In genomic region chr14:39668449-39668848, GRCh38 we compare ENCODE assay signal across 14 cellular contexts.
DNase-seq lines count a peak whose midpoint lies in the region; ATAC-seq and TF ChIP-seq lines count a peak whose summit lies in the region.
"Had no signal": no experiment of that assay in that cellular context is flagged by ENCODE, and none has a peak within 500 bp of the region (broad histone marks: within the 10 kb centered on the region; RNA-seq: fewer than 3 reads in every experiment).

No MANE protein-coding gene starts in this region.

- H2AFZ ChIP-seq in hepatocyte, result no peak overlapping the region
- H2AFZ ChIP-seq: GM23248 had no signal

- no peaks in the 10 kb centered on the region for H3K79me2 ChIP-seq in hepatocyte

- no peak overlapping the region for H3K4me3 Mint-ChIP-seq in activated naive CD4-positive, alpha-beta T cell treated with anti-CD3 and anti-CD28 coated beads, Interleukin-2, amount 10 ng/mL, durations not matched to agents 7 days and 5 days
- peak overlapping the region; percentile 37 for H3K4me3 Mint-ChIP-seq in T-helper 17 cell

- H3K4me3 ChIP-seq in Jurkat, Clone E6-1 (ENCODE audit: low read length), result no peak overlapping the region
- H3K4me3 ChIP-seq in hepatocyte, result no peak overlapping the region
- H3K4me3 ChIP-seq: GM23248, K562 had no signal

- H4K20me1 ChIP-seq in hepatocyte (ENCODE audit: insufficient read depth, poor library complexity, severe bottlenecking), result no peaks in the 10 kb centered on the region

- no peaks in the 10 kb centered on the region for H3K27me3 Mint-ChIP-seq in activated naive CD4-positive, alpha-beta T cell treated with anti-CD3 and anti-CD28 coated beads, Interleukin-2, amount 10 ng/mL, durations not matched to agents 7 days and 5 days
- H3K27me3 Mint-ChIP-seq in T-helper 17 cell, result no peaks in the 10 kb centered on the region

- peaks cover 7% of the 10 kb centered on the region for H3K9me3 Mint-ChIP-seq in activated naive CD4-positive, alpha-beta T cell treated with anti-CD3 and anti-CD28 coated beads, Interleukin-2, amount 10 ng/mL, durations not matched to agents 7 days and 5 days

- no peaks in the 10 kb centered on the region for H3K36me3 Mint-ChIP-seq in activated naive CD4-positive, alpha-beta T cell treated with anti-CD3 and anti-CD28 coated beads, Interleukin-2, amount 10 ng/mL, durations not matched to agents 7 days and 5 days
- no peaks in the 10 kb centered on the region for H3K36me3 Mint-ChIP-seq in T-helper 17 cell (ENCODE audit: low read depth)

- 79% methylated on average over 1 of the region's 1 CpG for WGBS in hepatocyte (ENCODE audit: low lambda C conversion rate, missing lambda C conversion rate)

- DNase-seq in activated naive CD4-positive, alpha-beta T cell treated with anti-CD3 and anti-CD28 coated beads, Interleukin-2, amount 10 ng/mL, durations not matched to agents 7 days and 5 days, result no peak
- no peak for DNase-seq in activated naive CD4-positive, alpha-beta T cell treated with anti-CD3 and anti-CD28 coated beads, Interleukin-2, amount 50 U/mL, for 16 hours
- DNase-seq in Jurkat, Clone E6-1 (ENCODE audit: low read depth, low spot score), result peak; percentile 69
- DNase-seq in T-helper 17 cell (no peak), kidney tubule cell (ENCODE audit: low spot score) (peak; percentile 45), hepatocyte (ENCODE audit: low spot score) (no peak), COR-L47 (lab: John Stamatoyannopoulos, UW) (no peak), RPMI8226 (no peak)
- DNase-seq: GM23248, NCI-H1092 treated with DMSO at 0.1 percent for 48 hours, NCI-H1694, NCI-H510A had no signal

- H3K27me3 ChIP-seq in hepatocyte, result no peaks in the 10 kb centered on the region

- H3K4me2 ChIP-seq in hepatocyte, result no peak overlapping the region

- H3K4me1 Mint-ChIP-seq in activated naive CD4-positive, alpha-beta T cell treated with anti-CD3 and anti-CD28 coated beads, Interleukin-2, amount 10 ng/mL, durations not matched to agents 7 days and 5 days, result peaks cover 10% of the 10 kb centered on the region
- H3K4me1 Mint-ChIP-seq in T-helper 17 cell, result peaks cover 4% of the 10 kb centered on the region

- H3K9me3 ChIP-seq in T-helper 17 cell (ENCODE audit: control insufficient read depth, low read length, poor library complexity, severe bottlenecking), result no peaks in the 10 kb centered on the region
- no peaks in the 10 kb centered on the region for H3K9me3 ChIP-seq in hepatocyte (ENCODE audit: low read depth)

- TF ChIP-seq CTCF in hepatocyte (IDR thresholded peaks at IDR 0.05; ENCODE audit: poor library complexity), result no peak

- H3K9me2 ChIP-seq in hepatocyte (replicated peaks; ENCODE audit: insufficient read depth), result no peaks in the 10 kb centered on the region

- CTCF ChIA-PET in activated naive CD4-positive, alpha-beta T cell treated with anti-CD3 and anti-CD28 coated beads, Interleukin-2, amount 10 ng/mL, durations not matched to agents 7 days and 5 days (lab: Charles Lee), result interaction anchor here (1.3 kb wide), 1 partner anchor 9 kb away, joined by 3 read pairs; no protein-coding TSS in a partner anchor

- H3K27ac Mint-ChIP-seq in activated naive CD4-positive, alpha-beta T cell treated with anti-CD3 and anti-CD28 coated beads, Interleukin-2, amount 10 ng/mL, durations not matched to agents 7 days and 5 days, result peak overlapping the region; percentile 1
- peak overlapping the region; percentile 1 for H3K27ac Mint-ChIP-seq in T-helper 17 cell

- no peaks in the 10 kb centered on the region for H3K36me3 ChIP-seq in hepatocyte (replicated peaks; ENCODE audit: insufficient read depth, low read depth)

- H3K27ac ChIP-seq in hepatocyte, result no peak overlapping the region
- H3K27ac ChIP-seq: C4-2B, GM23248 had no signal

- H3K4me1 ChIP-seq in hepatocyte (ENCODE audit: insufficient read depth), result no peaks in the 10 kb centered on the region

- peak; percentile 30 for ATAC-seq in T-helper 17 cell
- ATAC-seq: K562 had no signal

Comparison
In these comparisons a context has a peak if more than half of its experiments do, and no peak if none do; other contexts are left out.
1. DNase-seq: peak in Jurkat, Clone E6-1 (single experiment) and kidney tubule cell (single experiment); none in activated naive CD4-positive, alpha-beta T cell treated with anti-CD3 and anti-CD28 coated beads, Interleukin-2, amount 10 ng/mL, durations not matched to agents 7 days and 5 days (single experiment), activated naive CD4-positive, alpha-beta T cell treated with anti-CD3 and anti-CD28 coated beads, Interleukin-2, amount 50 U/mL, for 16 hours (single experiment), T-helper 17 cell (0 of 3), hepatocyte (single experiment), COR-L47 (single experiment) and RPMI8226 (single experiment).